Comparison of ENCODE assay signal across 8 cellular contexts in genomic region chr17:16584273-16584995, GRCh38. TPM values are rescaled to one million over a fixed set of nuclear protein-coding genes. Genes with fewer than 3 reads are reported as not detected.
A peak's percentile ranks its signal among the peaks of the same experiment; 100 is the strongest.
DNase-seq lines count a peak whose midpoint lies in the region; ATAC-seq and TF ChIP-seq lines count a peak whose summit lies in the region.

No MANE protein-coding gene starts in this region.

- H3K4me1 ChIP-seq in heart right ventricle, result peaks cover 0 to 26% (median 15%) of the 10 kb centered on the region in 9 donors
- no peaks in the 10 kb centered on the region for H3K4me1 ChIP-seq in parathyroid adenoma
- peaks cover 7% of the 10 kb centered on the region for H3K4me1 ChIP-seq in thymus (ENCODE audit: control insufficient read depth, insufficient read depth, low read length)

- H3K9me3 ChIP-seq in heart right ventricle (no peaks in the 10 kb centered on the region), parathyroid adenoma (ENCODE audit: control insufficient read depth, low read length) (no peaks in the 10 kb centered on the region), thymus (ENCODE audit: control insufficient read depth) (no peaks in the 10 kb centered on the region)

- no peak overlapping the region for H3K9ac ChIP-seq in parathyroid adenoma

- peak overlapping the region; percentile 72 for H3K4me2 ChIP-seq in parathyroid adenoma (ENCODE audit: low read length)

- H3K27me3 ChIP-seq in heart right ventricle, result peaks cover 0 to 20% (median 0%) of the 10 kb centered on the region in 7 donors
- H3K27me3 ChIP-seq in parathyroid adenoma (ENCODE audit: control insufficient read depth, insufficient read depth, low read length), result no peaks in the 10 kb centered on the region
- H3K27me3 ChIP-seq in thymus (ENCODE audit: control insufficient read depth, insufficient read depth), result peaks cover 20% of the 10 kb centered on the region

- TF ChIP-seq CTCF in GM12873 (IDR thresholded peaks at IDR 0.05; ENCODE audit: insufficient read depth, low read depth, low read length, missing control alignments) (peak; percentile 76), heart right ventricle (IDR thresholded peaks at IDR 0.05) (peak; percentile 87 to 99 (median 94)), parathyroid adenoma (IDR thresholded peaks at IDR 0.05) (peak; percentile 94)

- 13 to 14% methylated on average over 39 of the region's 39 CpGs for WGBS in heart right ventricle, 2 donors
- 17% methylated on average over 39 of the region's 39 CpGs for WGBS in thymus

- DNase-seq in NCI-H1092 (lab: John Stamatoyannopoulos, UW), result peak; percentile 81
- peak; percentile 84 to 92 (median 89) for DNase-seq in T-helper 1 cell
- peak; percentile 79 for DNase-seq in amniotic epithelial cell (ENCODE audit: low read depth)
- peak; percentile 95 to 96 for DNase-seq in heart right ventricle

- peak overlapping the region in 9 of 10 donors; percentile 5 to 57 (median 41) for H3K4me3 ChIP-seq in heart right ventricle
- H3K4me3 ChIP-seq in parathyroid adenoma (ENCODE audit: low read depth, low read length), result peak overlapping the region; percentile 37
- peak overlapping the region; percentile 33 for H3K4me3 ChIP-seq in thymus (ENCODE audit: low read length)

- H2AFZ ChIP-seq in parathyroid adenoma, result peak overlapping the region; percentile 96

- ATAC-seq in heart right ventricle, result peak; percentile 90 to 98 (median 94)
- no peak for ATAC-seq in HG02981 (IDR thresholded peaks at IDR 0.05; ENCODE audit: unreplicated experiment)

- H3K36me3 ChIP-seq in heart right ventricle, result no peaks in the 10 kb centered on the region
- no peaks in the 10 kb centered on the region for H3K36me3 ChIP-seq in parathyroid adenoma (ENCODE audit: control insufficient read depth, insufficient read depth, low read length)
- no peaks in the 10 kb centered on the region for H3K36me3 ChIP-seq in thymus (ENCODE audit: control insufficient read depth, insufficient read depth)

- no peaks in the 10 kb centered on the region for H3K79me2 ChIP-seq in parathyroid adenoma

- intact Hi-C loops in heart right ventricle (cut with DNase I), result loop anchor here in 3 of 10 donors (1.0 to 10.0 kb wide), 3 partner anchors 15 to 130 kb away; partner anchors contain the start of gene ZNF287 (in 1 of the 3)

- H3K27ac ChIP-seq in heart right ventricle (peak overlapping the region in 5 of 10 donors; percentile 13 to 63 (median 22)), parathyroid adenoma (peak overlapping the region; percentile 49), thymus (ENCODE audit: low read depth) (no peak overlapping the region)

RNA-seq across cellular contexts. Expression of gene ZNF287, which starts 15.4 kb away (rescaled TPM):
- 10 to 100 TPM in 9 of 10 donors, 1 to 10 TPM in 1; 7.8 to 14.6 (median 11.4) TPM for total RNA-seq in heart right ventricle
- polyA plus RNA-seq in heart right ventricle (10 to 100 TPM in 1 of 2 donors, 1 to 10 TPM in 1; 4.0 to 32.0 TPM), thymus (7.6 TPM)
